Comparison of ENCODE assay signal across 8 cellular contexts in the genomic region with DNA sequence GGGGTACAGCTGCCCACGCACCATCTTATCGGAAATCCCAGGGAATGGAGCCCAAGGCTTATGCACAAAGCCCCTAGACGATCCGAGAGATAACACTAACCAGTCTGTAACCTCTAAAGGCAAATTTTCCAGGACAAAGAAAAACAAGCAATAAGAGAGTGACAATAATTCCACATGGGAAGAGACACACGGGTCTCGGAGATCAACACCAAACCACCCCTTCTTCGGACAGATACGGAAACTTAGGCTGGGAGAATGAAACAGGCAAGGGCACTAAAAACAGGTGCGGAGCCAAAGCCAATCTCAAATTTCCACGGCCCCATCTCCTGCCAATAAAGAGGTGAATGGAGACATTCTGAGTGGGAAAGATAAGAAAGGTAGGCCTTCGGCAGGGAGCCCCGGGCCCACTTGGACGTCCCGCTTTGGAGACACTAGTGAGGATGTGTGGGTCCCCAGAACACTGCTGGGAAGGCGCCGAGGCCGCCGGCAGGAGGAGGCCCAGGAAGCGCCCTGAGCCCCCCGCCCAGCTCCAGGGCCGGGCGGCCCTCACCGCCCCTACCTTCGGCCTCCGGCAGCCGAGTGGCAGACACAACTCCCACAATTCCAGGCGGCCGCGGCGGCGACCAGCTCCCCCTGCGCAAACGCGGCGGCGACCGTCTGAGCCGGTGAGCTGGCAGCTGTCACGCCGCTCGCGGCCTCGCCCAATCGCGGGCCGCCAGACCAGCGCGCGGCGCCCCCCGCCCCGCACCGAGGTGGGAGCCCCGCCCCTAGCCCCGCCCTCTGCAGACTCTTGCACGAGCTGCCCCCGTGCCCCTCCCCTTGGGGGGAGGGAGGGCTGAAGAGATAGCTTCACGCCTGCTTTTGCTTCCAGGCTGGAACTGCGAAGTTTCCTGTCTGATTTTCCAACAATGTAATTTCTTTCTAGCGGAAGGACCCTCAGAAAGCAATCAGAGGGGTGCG. TPM values are rescaled to one million over a fixed set of nuclear protein-coding genes. Genes with fewer than 3 reads are reported as not detected.
DNase-seq lines count a peak whose midpoint lies in the region; ATAC-seq and TF ChIP-seq lines count a peak whose summit lies in the region.

A gene (minus strand): TSS at position 659 of the 960 bp plus-strand sequence. CDS start 70,525 bp downstream, outside the sequence.

- intact Hi-C loops in spleen (cut with DNase I; ENCODE audit: low total_unique reads): no loop called here

- peaks cover 0 to 40% (median 24%) of the 10 kb centered on the region in 6 donors for H3K4me1 ChIP-seq in spleen

- peak; percentile 82 to 84 (median 83) for TF ChIP-seq POLR2A in spleen (IDR thresholded peaks at IDR 0.05)

- ATAC-seq in GM19035 (IDR thresholded peaks at IDR 0.05; ENCODE audit: unreplicated experiment) (peak; percentile 94), HG03342 (IDR thresholded peaks at IDR 0.05; ENCODE audit: unreplicated experiment) (peak; percentile 93)

- peak within 1 kb of the TSS; percentile 86 to 94 (median 92) for H3K27ac ChIP-seq in spleen

- no peak for TF ChIP-seq CTCF in AG09319 (IDR thresholded peaks at IDR 0.05; ENCODE audit: low read depth, low read length)
- peak in 1 of 11 experiments; percentile 32 for TF ChIP-seq CTCF in spleen (IDR thresholded peaks at IDR 0.05 in 8 of 11, conservative IDR thresholded peaks at IDR 0.05 in 3 of 11)

- H3K9me3 ChIP-seq in spleen: no peaks in the 10 kb centered on the region

- 1 to 6% (median 3%) methylated on average over 24 to 61 of the region's 61 CpGs for WGBS in spleen, 5 donors

- H3K4me3 ChIP-seq in spleen: peak within 1 kb of the TSS; percentile 47 to 79 (median 60)

- no peaks in the 10 kb centered on the region for H3K27me3 ChIP-seq in spleen (replicated peaks in 1 of 7)

- H3K36me3 ChIP-seq in spleen: no peaks in the 10 kb centered on the region

- DNase-seq in AG09319 (ENCODE audit: extremely low read depth, low read depth) (peak; percentile 88), NCI-H446 (lab: John Stamatoyannopoulos, UW) (peak; percentile 80 to 96), inferior parietal cortex (ENCODE audit: extremely low spot score) (peak; percentile 88), spleen (peak; percentile 99)
- DNase-seq in activated CD4-positive, CD25-positive, alpha-beta regulatory T cell treated with anti-CD3 and anti-CD28 coated beads, Interleukin-2, amount 50 U/mL, for 16 hours (ENCODE audit: low read depth, low spot score): peak; percentile 91
- peak; percentile 89 for DNase-seq in central memory CD4-positive, alpha-beta T cell

RNA-seq across cellular contexts. Expression of the gene that starts here (rescaled TPM):
- total RNA-seq in spleen: 10 to 100 TPM; 24.5 to 42.3 (median 32.0) TPM
- polyA plus RNA-seq in spleen: 10 to 100 TPM; 23.4 to 34.2 (median 33.1) TPM

Comparison
In these comparisons a context has a peak if more than half of its experiments do, and no peak if none do; other contexts are left out.
1. Peak in every context shown above with its lines: DNase-seq, ATAC-seq, H3K4me3 ChIP-seq and H3K27ac ChIP-seq.